1 cellular context compared by ENCODE assay signal in genomic region chr13:113122571-113123225, GRCh38.
A peak's percentile ranks its signal among the peaks of the same experiment; 100 is the strongest.
TF ChIP-seq lines count a peak whose summit lies in the region.

Gene F10, plus strand, starts transcription at chr13:113122799. Its CDS starts 57 bp downstream, at chr13:113122856.

TF ChIP-seq in HepG2, 621 proteins besides CTCF, POLR2A, EP300 and RAD21 (continued from another document):
- TF ChIP-seq, protein P1, sequence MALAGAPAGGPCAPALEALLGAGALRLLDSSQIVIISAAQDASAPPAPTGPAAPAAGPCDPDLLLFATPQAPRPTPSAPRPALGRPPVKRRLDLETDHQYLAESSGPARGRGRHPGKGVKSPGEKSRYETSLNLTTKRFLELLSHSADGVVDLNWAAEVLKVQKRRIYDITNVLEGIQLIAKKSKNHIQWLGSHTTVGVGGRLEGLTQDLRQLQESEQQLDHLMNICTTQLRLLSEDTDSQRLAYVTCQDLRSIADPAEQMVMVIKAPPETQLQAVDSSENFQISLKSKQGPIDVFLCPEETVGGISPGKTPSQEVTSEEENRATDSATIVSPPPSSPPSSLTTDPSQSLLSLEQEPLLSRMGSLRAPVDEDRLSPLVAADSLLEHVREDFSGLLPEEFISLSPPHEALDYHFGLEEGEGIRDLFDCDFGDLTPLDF (CRISPR knock-in tag; IDR thresholded peaks at IDR 0.05): no peak
- peak; percentile 90; the same call in 1 of the 2 replicates for TF ChIP-seq ZNF607 (CRISPR knock-in tag; IDR thresholded peaks at IDR 0.05; ENCODE audit: borderline replicate concordance)
- TF ChIP-seq TCF7L2 (IDR thresholded peaks at IDR 0.05; ENCODE audit: low read depth, low read length): no peak
- TF ChIP-seq ZNF430 (CRISPR knock-in tag; IDR thresholded peaks at IDR 0.05): peak; percentile 93; the same call in 1 of the 2 replicates
- peak; percentile 94 for TF ChIP-seq HIVEP1 (CRISPR knock-in tag; IDR thresholded peaks at IDR 0.05)
- peak; percentile 56 for TF ChIP-seq AHR (CRISPR knock-in tag; IDR thresholded peaks at IDR 0.05)
- TF ChIP-seq ARNTL (CRISPR knock-in tag; IDR thresholded peaks at IDR 0.05): no peak; the same call in 1 of the 2 replicates
- no peak for TF ChIP-seq ZNF7 (CRISPR knock-in tag; IDR thresholded peaks at IDR 0.05)
